Comparison of ENCODE assay signal across 24 cellular contexts in the genomic region with DNA sequence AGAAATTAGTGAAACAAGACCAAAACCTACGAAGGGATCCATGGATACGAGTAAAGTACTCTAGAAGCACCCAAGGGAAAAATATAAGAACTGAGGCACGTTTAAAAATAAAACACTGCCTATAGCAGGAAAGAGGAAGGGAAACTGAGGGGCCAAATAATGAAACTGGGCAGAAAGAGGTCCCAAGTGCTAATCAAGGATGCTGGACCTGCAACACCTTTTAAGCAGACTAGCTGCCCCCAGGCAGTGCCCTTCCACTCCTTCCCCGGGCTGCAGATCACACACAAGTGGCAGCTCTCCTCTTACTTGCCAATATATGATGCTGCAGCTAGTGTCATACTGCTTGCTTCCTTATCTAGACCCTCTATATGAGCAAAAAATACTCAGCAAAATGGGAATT.
"Had no signal": no experiment of that assay in that cellular context is flagged by ENCODE, and none has a peak within 500 bp of the region (broad histone marks: within the 10 kb centered on the region; RNA-seq: fewer than 3 reads in every experiment).

No MANE protein-coding gene starts in this region.

- H3K4me3 ChIP-seq: cardiac muscle cell, mucosa of descending colon, ovary, psoas muscle, suprapubic skin, transverse colon had no signal

- DNase-seq: activated B cell treated with CpG ODN at 0.5 μM for 24 hours; activated CD4-positive, alpha-beta memory T cell treated with anti-CD3 and anti-CD28 coated beads, Interleukin-2, amount 10 ng/mL, durations not matched to agents 7 days and 5 days; activated CD4-positive, alpha-beta T cell treated with anti-CD3 and anti-CD28 coated beads for 48 hours; activated naive CD4-positive, alpha-beta T cell; activated naive CD8-positive, alpha-beta T cell treated with anti-CD3 and anti-CD28 coated beads, Interleukin-2, amount 10 ng/mL, durations not matched to agents 7 days and 5 days; activated T-cell treated with anti-CD3 and anti-CD28 coated beads, Interleukin-2, amount 50 U/mL, for 1 hour; amygdala; dermis blood vessel endothelial cell; effector memory CD4-positive, alpha-beta T cell; foreskin keratinocyte; left ventricle myocardium superior; mesenchymal stem cell; mucosa of descending colon; naive B cell; ovary; psoas muscle; right cardiac atrium; stimulated activated CD4-positive, alpha-beta T cell treated with anti-CD3 and anti-CD28 coated beads, Interleukin-2, amount 100 ng/mL, for 24 hours; T-cell; transverse colon had no signal

- H3K4me1 ChIP-seq: suprapubic skin had no signal

- H3K9me3 Mint-ChIP-seq: activated B cell treated with CpG ODN at 0.5 μM for 24 hours; activated CD4-positive, alpha-beta memory T cell treated with anti-CD3 and anti-CD28 coated beads, Interleukin-2, amount 10 ng/mL, durations not matched to agents 7 days and 5 days; activated naive CD8-positive, alpha-beta T cell treated with anti-CD3 and anti-CD28 coated beads, Interleukin-2, amount 10 ng/mL, durations not matched to agents 7 days and 5 days; activated T-helper 17 cell treated with anti-CD3 and anti-CD28 coated beads, Interleukin-2, amount 50 U/mL, for 72 hours; naive B cell; stimulated activated naive CD8-positive, alpha-beta T cell treated with anti-CD3 and anti-CD28 coated beads, Interleukin-15, Interleukin-2, amounts not matched to agents 100 ng/mL and 50 ng/mL, for 24 hours; T-cell had no signal

- H3K27me3 Mint-ChIP-seq: activated T-helper 17 cell treated with anti-CD3 and anti-CD28 coated beads, Interleukin-2, amount 50 U/mL, for 72 hours had no signal

- H3K27ac ChIP-seq: cardiac muscle cell, foreskin keratinocyte, ovary, psoas muscle, suprapubic skin had no signal

- H3K36me3 Mint-ChIP-seq: activated naive CD8-positive, alpha-beta T cell treated with anti-CD3 and anti-CD28 coated beads, Interleukin-2, amount 10 ng/mL, durations not matched to agents 7 days and 5 days; T-cell had no signal

- H3K36me3 ChIP-seq: cardiac muscle cell, ovary, suprapubic skin, transverse colon had no signal

- H3K4me1 Mint-ChIP-seq: activated CD4-positive, alpha-beta memory T cell treated with anti-CD3 and anti-CD28 coated beads, Interleukin-2, amount 10 ng/mL, durations not matched to agents 7 days and 5 days; activated T-helper 17 cell treated with anti-CD3 and anti-CD28 coated beads, Interleukin-2, amount 50 U/mL, for 72 hours; T-cell had no signal

- ATAC-seq: activated T-helper 17 cell treated with anti-CD3 and anti-CD28 coated beads, Interleukin-2, amount 50 U/mL, for 72 hours; right cardiac atrium; T-cell had no signal

- H3K27me3 ChIP-seq: cardiac muscle cell, foreskin keratinocyte, ovary, suprapubic skin, transverse colon had no signal

- H3K27ac Mint-ChIP-seq: activated B cell treated with CpG ODN at 0.5 μM for 24 hours; activated CD4-positive, alpha-beta memory T cell treated with anti-CD3 and anti-CD28 coated beads, Interleukin-2, amount 10 ng/mL, durations not matched to agents 7 days and 5 days; activated naive CD8-positive, alpha-beta T cell treated with anti-CD3 and anti-CD28 coated beads, Interleukin-2, amount 10 ng/mL, durations not matched to agents 7 days and 5 days; activated T-helper 17 cell treated with anti-CD3 and anti-CD28 coated beads, Interleukin-2, amount 50 U/mL, for 72 hours; naive B cell; stimulated activated naive CD8-positive, alpha-beta T cell treated with anti-CD3 and anti-CD28 coated beads, Interleukin-15, Interleukin-2, amounts not matched to agents 100 ng/mL and 50 ng/mL, for 24 hours; T-cell had no signal

- H3K4me3 Mint-ChIP-seq: activated B cell treated with CpG ODN at 0.5 μM for 24 hours; activated CD4-positive, alpha-beta memory T cell treated with anti-CD3 and anti-CD28 coated beads, Interleukin-2, amount 10 ng/mL, durations not matched to agents 7 days and 5 days; activated naive CD8-positive, alpha-beta T cell treated with anti-CD3 and anti-CD28 coated beads, Interleukin-2, amount 10 ng/mL, durations not matched to agents 7 days and 5 days; activated T-helper 17 cell treated with anti-CD3 and anti-CD28 coated beads, Interleukin-2, amount 50 U/mL, for 72 hours; naive B cell; stimulated activated naive CD8-positive, alpha-beta T cell treated with anti-CD3 and anti-CD28 coated beads, Interleukin-15, Interleukin-2, amounts not matched to agents 100 ng/mL and 50 ng/mL, for 24 hours; T-cell had no signal

- H3K9me3 ChIP-seq: mucosa of descending colon, ovary, psoas muscle, suprapubic skin, transverse colon had no signal
